ENCODE assay signal across 9 cellular contexts in the genomic region with DNA sequence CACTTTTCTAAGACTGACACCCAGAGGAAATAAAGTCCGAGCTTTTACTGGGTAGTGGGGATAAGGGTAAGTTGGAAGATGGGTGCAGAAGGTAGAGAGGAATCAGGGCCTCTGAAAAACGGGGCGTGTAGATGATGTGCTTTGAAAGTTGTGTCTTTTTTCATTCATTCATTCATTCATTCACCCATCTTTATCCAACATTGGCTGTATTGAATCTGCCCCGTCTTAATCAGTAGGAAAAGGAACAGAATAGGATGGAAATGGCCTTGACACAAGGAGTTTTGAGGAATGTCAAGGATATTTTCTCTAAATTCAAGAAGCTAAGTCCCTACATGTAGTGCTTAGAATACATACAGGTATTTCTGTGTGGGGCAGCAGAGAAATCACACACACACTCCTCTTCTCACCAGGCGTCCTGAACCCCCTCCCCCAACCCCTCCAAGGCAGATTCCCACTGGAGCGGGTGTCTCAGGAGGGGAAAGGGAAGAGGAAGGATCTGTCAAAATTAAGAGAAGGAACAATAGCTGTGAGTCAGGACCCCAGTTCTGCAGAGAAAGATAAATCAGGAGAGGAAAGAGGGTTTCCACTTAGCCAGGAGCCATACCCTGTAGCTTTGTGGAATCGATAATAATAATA. TPM values are rescaled to one million over a fixed set of nuclear protein-coding genes. Genes with fewer than 3 reads are reported as not detected.
DNase-seq lines count a peak whose midpoint lies in the region; ATAC-seq and TF ChIP-seq lines count a peak whose summit lies in the region.
"Had no signal": no experiment of that assay in that cellular context is flagged by ENCODE, and none has a peak within 500 bp of the region (broad histone marks: within the 10 kb centered on the region; RNA-seq: fewer than 3 reads in every experiment).

No MANE protein-coding gene starts in this region.

- no peak overlapping the region for H3K27ac Mint-ChIP-seq in activated naive CD4-positive, alpha-beta T cell treated with anti-CD3 and anti-CD28 coated beads, Interleukin-2, amount 50 U/mL, for 24 hours
- H3K27ac Mint-ChIP-seq in chondrocyte (ENCODE audit: unreplicated experiment) (peak overlapping the region; percentile 74), mesothelial cell of epicardium (no peak overlapping the region)

- ATAC-seq in HG03039 (IDR thresholded peaks at IDR 0.05; ENCODE audit: unreplicated experiment): no peak

- no peak for TF ChIP-seq CTCF in chondrocyte (IDR thresholded peaks at IDR 0.05)
- no peak for TF ChIP-seq CTCF in mesothelial cell of epicardium (IDR thresholded peaks at IDR 0.05; ENCODE audit: unreplicated experiment)

- no peak for DNase-seq in activated naive CD4-positive, alpha-beta T cell treated with anti-CD3 and anti-CD28 coated beads, Interleukin-2, amount 50 U/mL, for 16 hours
- no peak for DNase-seq in chondrocyte (ENCODE audit: low spot score)
- no peak for DNase-seq in mesothelial cell of epicardium (ENCODE audit: low spot score in 2 of 2, unreplicated experiment in 2 of 2)
- DNase-seq in NCI-H1092 treated with DMSO at 0.1 percent for 48 hours (lab: John Stamatoyannopoulos, UW): no peak
- DNase-seq in OCI-M1 (lab: John Stamatoyannopoulos, UW): no peak
- DNase-seq: effector CD8-positive, alpha-beta T cell had no signal

- H3K4me3 ChIP-seq in urinary bladder (ENCODE audit: low read depth, low read length): peak overlapping the region; percentile 60

- 36% methylated on average over 7 of the region's 7 CpGs for WGBS in urinary bladder

- no peaks in the 10 kb centered on the region for H3K36me3 Mint-ChIP-seq in activated naive CD4-positive, alpha-beta T cell treated with anti-CD3 and anti-CD28 coated beads, Interleukin-2, amount 50 U/mL, for 24 hours
- H3K36me3 Mint-ChIP-seq in chondrocyte (ENCODE audit: low read depth) (peaks cover under 1% of the 10 kb centered on the region), mesothelial cell of epicardium (no peaks in the 10 kb centered on the region)

- peaks cover 2% of the 10 kb centered on the region for H3K4me1 ChIP-seq in urinary bladder (ENCODE audit: insufficient read depth)

- H3K27me3 Mint-ChIP-seq in activated naive CD4-positive, alpha-beta T cell treated with anti-CD3 and anti-CD28 coated beads, Interleukin-2, amount 50 U/mL, for 24 hours: peaks cover 24% of the 10 kb centered on the region
- no peaks in the 10 kb centered on the region for H3K27me3 Mint-ChIP-seq in chondrocyte (ENCODE audit: low read depth)
- H3K27me3 Mint-ChIP-seq in mesothelial cell of epicardium (ENCODE audit: low read depth): peaks cover 44% of the 10 kb centered on the region

- no peak overlapping the region for H3K27ac ChIP-seq in urinary bladder (ENCODE audit: low read depth)

- peak overlapping the region; percentile 81 for H3K4me3 Mint-ChIP-seq in activated naive CD4-positive, alpha-beta T cell treated with anti-CD3 and anti-CD28 coated beads, Interleukin-2, amount 50 U/mL, for 24 hours
- H3K4me3 Mint-ChIP-seq in chondrocyte (ENCODE audit: unreplicated experiment) (no peak overlapping the region), mesothelial cell of epicardium (peak overlapping the region; percentile 67)

- H3K4me1 Mint-ChIP-seq in activated naive CD4-positive, alpha-beta T cell treated with anti-CD3 and anti-CD28 coated beads, Interleukin-2, amount 50 U/mL, for 24 hours: peaks cover 11% of the 10 kb centered on the region
- peaks cover 57% of the 10 kb centered on the region for H3K4me1 Mint-ChIP-seq in chondrocyte (ENCODE audit: low read depth)
- no peaks in the 10 kb centered on the region for H3K4me1 Mint-ChIP-seq in mesothelial cell of epicardium

- no peaks in the 10 kb centered on the region for H3K36me3 ChIP-seq in urinary bladder (ENCODE audit: insufficient read depth)

- H3K9me3 Mint-ChIP-seq in activated naive CD4-positive, alpha-beta T cell treated with anti-CD3 and anti-CD28 coated beads, Interleukin-2, amount 50 U/mL, for 24 hours: no peaks in the 10 kb centered on the region
- H3K9me3 Mint-ChIP-seq in chondrocyte (ENCODE audit: low read depth): no peaks in the 10 kb centered on the region
- no peaks in the 10 kb centered on the region for H3K9me3 Mint-ChIP-seq in mesothelial cell of epicardium

RNA-seq across cellular contexts. Expression of a gene that starts 13.9 kb away (rescaled TPM):
- total RNA-seq in chondrocyte (83.0 to 115 TPM (median 112 TPM) in 3 replicates), mesothelial cell of epicardium (0.96 to 2.1 TPM (median 1.4 TPM) in 3 replicates), urinary bladder (19.0 TPM)
- 22.9 TPM for polyA plus RNA-seq in urinary bladder
